Comparison of ENCODE assay signal across 8 cellular contexts in genomic region chr13:54029226-54029625, GRCh38.
DNase-seq lines count a peak whose midpoint lies in the region; ATAC-seq and TF ChIP-seq lines count a peak whose summit lies in the region.

No MANE protein-coding gene starts in this region.

- H3K27me3 ChIP-seq in right atrium auricular region: no peaks in the 10 kb centered on the region

- H3K9me3 Mint-ChIP-seq in stimulated activated naive B cell treated with anti-CD40 and anti-IgM and Interleukin-4, amounts not matched to agents 10 μg/mL and 1 μg/mL and 100 μg/mL, for 72 hours: peaks cover 0 to 8% of the 10 kb centered on the region in 2 donors

- no peak overlapping the region for H3K27ac ChIP-seq in right atrium auricular region

- peaks cover 0 to 4% of the 10 kb centered on the region in 2 donors for H3K4me1 Mint-ChIP-seq in stimulated activated naive B cell treated with anti-CD40 and anti-IgM and Interleukin-4, amounts not matched to agents 10 μg/mL and 1 μg/mL and 100 μg/mL, for 72 hours

- H3K36me3 Mint-ChIP-seq in stimulated activated naive B cell treated with anti-CD40 and anti-IgM and Interleukin-4, amounts not matched to agents 10 μg/mL and 1 μg/mL and 100 μg/mL, for 72 hours: no peaks in the 10 kb centered on the region

- no peaks in the 10 kb centered on the region for H3K27me3 Mint-ChIP-seq in stimulated activated naive B cell treated with anti-CD40 and anti-IgM and Interleukin-4, amounts not matched to agents 10 μg/mL and 1 μg/mL and 100 μg/mL, for 72 hours

- H3K4me3 ChIP-seq in right atrium auricular region: no peak overlapping the region

- DNase-seq in NCI-H2107 treated with DMSO at 0.1 percent for 48 hours (lab: John Stamatoyannopoulos, UW; ENCODE audit: unreplicated experiment): peak; percentile 54
- no peak for DNase-seq in NCI-H2107 (lab: John Stamatoyannopoulos, UW)
- peak; percentile 100 for DNase-seq in SIG-M5 (lab: John Stamatoyannopoulos, UW)
- DNase-seq in stimulated activated naive B cell treated with anti-CD40 and anti-IgM and Interleukin-4, amounts not matched to agents 10 μg/mL and 1 μg/mL and 100 μg/mL, for 72 hours: peak; percentile 2
- no peak for DNase-seq in activated CD8-positive, alpha-beta memory T cell treated with anti-CD3 and anti-CD28 coated beads, Interleukin-2, amount 50 U/mL, for 4 hours
- no peak for DNase-seq in right atrium auricular region (ENCODE audit: low spot score)
- DNase-seq in NCI-H1436 treated with DMSO at 0.1 percent for 48 hours (lab: John Stamatoyannopoulos, UW): no peak

- TF ChIP-seq CTCF in right atrium auricular region (IDR thresholded peaks at IDR 0.05): no peak

- peak; percentile 100 for ATAC-seq in HG03196 (IDR thresholded peaks at IDR 0.05; ENCODE audit: unreplicated experiment)
- peak; percentile 98 to 99 for ATAC-seq in stimulated activated naive B cell treated with anti-CD40 and anti-IgM and Interleukin-4, amounts not matched to agents 10 μg/mL and 1 μg/mL and 100 μg/mL, for 72 hours (replicated peaks)

- no peaks in the 10 kb centered on the region for H3K36me3 ChIP-seq in right atrium auricular region

- no peaks in the 10 kb centered on the region for H3K4me1 ChIP-seq in right atrium auricular region

- H3K27ac Mint-ChIP-seq in stimulated activated naive B cell treated with anti-CD40 and anti-IgM and Interleukin-4, amounts not matched to agents 10 μg/mL and 1 μg/mL and 100 μg/mL, for 72 hours: no peak overlapping the region

- peaks cover 0 to 16% of the 10 kb centered on the region in 2 donors for H3K9me3 ChIP-seq in right atrium auricular region

- no peak overlapping the region for H3K4me3 Mint-ChIP-seq in stimulated activated naive B cell treated with anti-CD40 and anti-IgM and Interleukin-4, amounts not matched to agents 10 μg/mL and 1 μg/mL and 100 μg/mL, for 72 hours

Comparison
In these comparisons a context has a peak if more than half of its experiments do, and no peak if none do; other contexts are left out.
1. DNase-seq: peak in NCI-H2107 treated with DMSO at 0.1 percent for 48 hours (single experiment), SIG-M5 (single experiment) and stimulated activated naive B cell treated with anti-CD40 and anti-IgM and Interleukin-4, amounts not matched to agents 10 μg/mL and 1 μg/mL and 100 μg/mL, for 72 hours (single experiment); none in NCI-H2107 (single experiment), activated CD8-positive, alpha-beta memory T cell treated with anti-CD3 and anti-CD28 coated beads, Interleukin-2, amount 50 U/mL, for 4 hours (single experiment), right atrium auricular region (single experiment) and NCI-H1436 treated with DMSO at 0.1 percent for 48 hours (single experiment).